In the genomic region with DNA sequence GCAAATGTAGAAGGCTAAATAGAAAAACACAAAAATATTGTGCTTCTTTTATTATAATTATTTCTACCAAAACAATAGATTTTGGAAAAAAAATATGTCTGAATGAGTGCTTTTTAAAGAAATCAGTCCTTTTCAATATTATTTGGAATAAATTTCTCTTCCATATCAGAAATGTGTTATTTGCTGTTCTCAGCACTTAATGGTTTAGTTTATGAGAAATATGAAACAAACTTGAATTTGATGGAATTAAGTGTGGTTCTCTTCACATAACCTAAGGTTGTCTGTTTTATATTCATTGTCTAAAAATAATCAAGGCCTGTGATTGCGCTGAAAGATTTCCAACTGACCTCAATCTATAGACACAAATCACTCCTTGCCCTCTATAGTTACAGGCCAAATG, we compare ENCODE assay signal across 20 cellular contexts.
DNase-seq lines count a peak whose midpoint lies in the region; ATAC-seq, FAIRE-seq and TF ChIP-seq lines count a peak whose summit lies in the region.
"Had no signal": no experiment of that assay in that cellular context is flagged by ENCODE, and none has a peak within 500 bp of the region (broad histone marks: within the 10 kb centered on the region; RNA-seq: fewer than 3 reads in every experiment).

No MANE protein-coding gene starts in this region.

- peaks cover 13% of the 10 kb centered on the region for H3K9me3 Mint-ChIP-seq in osteocyte (ENCODE audit: unreplicated experiment)

- intact Hi-C loops in HepG2 (cut with micrococcal nuclease; ENCODE audit: unreplicated experiment): no loop called here
- intact Hi-C loops in right lobe of liver (cut with DNase I): no loop called here
- intact Hi-C loops in K562 (cut with micrococcal nuclease): no loop called here

- DNase-seq in HepG2 (ENCODE audit: low spot score) (no peak), right lobe of liver (no peak), K562 (ENCODE audit: extremely low read depth in 1 of 4, low spot score in 3 of 4) (no peak), osteocyte (ENCODE audit: extremely low spot score, unreplicated experiment) (no peak)
- DNase-seq: ACHN; BE2C; C1 segment of cervical spinal cord; CD4-positive, alpha-beta memory T cell; CD4-positive, CD25-positive, alpha-beta regulatory T cell; CD8-positive, alpha-beta memory T cell; COR-L47; DMS79 treated with DMSO at 0.1 percent for 48 hours; GF-D8 had no signal

- CTCF ChIA-PET in HepG2 (lab: Yijun Ruan, JAX; ENCODE audit: low intra/inter-chr PET ratio, low total read pairs): no interaction called here
- CTCF ChIA-PET in K562 (lab: Yijun Ruan, JAX; ENCODE audit: low intra/inter-chr PET ratio): no interaction called here

- H3K36me3 ChIP-seq in HepG2 (replicated peaks in 1 of 2; ENCODE audit: control insufficient read depth in 1 of 2, insufficient read depth in 2 of 2, low read length in 2 of 2): no peaks in the 10 kb centered on the region; a peak in 1 of 5 replicates
- no peaks in the 10 kb centered on the region for H3K36me3 ChIP-seq in right lobe of liver
- no peaks in the 10 kb centered on the region for H3K36me3 ChIP-seq in K562 (ENCODE audit: control insufficient read depth, insufficient read depth, low read length)
- H3K36me3 ChIP-seq: BE2C, BLaER1 had no signal

- no peaks in the 10 kb centered on the region for H3K36me3 Mint-ChIP-seq in osteocyte (ENCODE audit: unreplicated experiment)
- H3K36me3 Mint-ChIP-seq: CD14-positive monocyte; CD4-positive, alpha-beta memory T cell; CD4-positive, CD25-positive, alpha-beta regulatory T cell; CD8-positive, alpha-beta memory T cell had no signal

- no peak overlapping the region for H3K4me3 ChIP-seq in HepG2 (replicated peaks in 1 of 3; ENCODE audit: insufficient read depth in 1 of 3, low read depth in 2 of 3, low read length in 3 of 3)
- no peak overlapping the region for H3K4me3 ChIP-seq in right lobe of liver
- H3K4me3 ChIP-seq in K562: no peak overlapping the region
- H3K4me3 ChIP-seq: BLaER1 had no signal

- no peaks in the 10 kb centered on the region for H3K4me1 ChIP-seq in HepG2 (ENCODE audit: insufficient read depth, low read length)
- H3K4me1 ChIP-seq in right lobe of liver: no peaks in the 10 kb centered on the region
- H3K4me1 ChIP-seq in K562 (replicated peaks in 1 of 2; ENCODE audit: control insufficient read depth in 2 of 2, insufficient read depth in 2 of 2, low read length in 2 of 2): no peaks in the 10 kb centered on the region
- H3K4me1 ChIP-seq: BE2C, BLaER1 had no signal

- TF ChIP-seq POLR2A in HepG2 (IDR thresholded peaks at IDR 0.05; ENCODE audit: insufficient read depth in 1 of 2, low read depth in 2 of 2, low read length in 2 of 2) (no peak), right lobe of liver (IDR thresholded peaks at IDR 0.05) (no peak), K562 (conservative IDR thresholded peaks at IDR 0.05) (no peak)

- TF ChIP-seq CTCF in HepG2 (CRISPR knock-in tag; IDR thresholded peaks at IDR 0.05) (no peak), right lobe of liver (IDR thresholded peaks at IDR 0.05) (no peak), K562 (IDR thresholded peaks at IDR 0.05 in 2 of 3, conservative IDR thresholded peaks at IDR 0.05 in 1 of 3; ENCODE audit: insufficient read depth in 2 of 3, low read depth in 1 of 3, low read length in 3 of 3) (no peak), osteocyte (IDR thresholded peaks at IDR 0.05) (no peak)

- no peak for TF ChIP-seq EP300 in HepG2 (IDR thresholded peaks at IDR 0.05; ENCODE audit: low read depth in 2 of 2, low read length in 2 of 2)
- no peak for TF ChIP-seq EP300 in HepG2 (CRISPR knock-in tag; IDR thresholded peaks at IDR 0.05; ENCODE audit: borderline replicate concordance)
- no peak for TF ChIP-seq EP300 in K562 (IDR thresholded peaks at IDR 0.05; ENCODE audit: low read length)

- peaks cover 9% of the 10 kb centered on the region for H3K27me3 Mint-ChIP-seq in osteocyte (ENCODE audit: unreplicated experiment)

- H3K4me1 Mint-ChIP-seq in osteocyte (ENCODE audit: unreplicated experiment): no peaks in the 10 kb centered on the region
- H3K4me1 Mint-ChIP-seq: CD14-positive monocyte; CD4-positive, alpha-beta memory T cell; CD4-positive, CD25-positive, alpha-beta regulatory T cell; CD8-positive, alpha-beta memory T cell had no signal

- no peak overlapping the region for H2AFZ ChIP-seq in HepG2 (ENCODE audit: low read length)
- no peak overlapping the region for H2AFZ ChIP-seq in K562 (ENCODE audit: low read depth, low read length)

- H3K4me2 ChIP-seq in HepG2 (ENCODE audit: low read depth, low read length): no peak overlapping the region
- H3K4me2 ChIP-seq in K562 (ENCODE audit: insufficient read depth, low read length): no peak overlapping the region
- H3K4me2 ChIP-seq: BLaER1 had no signal

- H3K27ac ChIP-seq in HepG2 (ENCODE audit: extremely low read length, insufficient read depth, low read length) (no peak overlapping the region), right lobe of liver (no peak overlapping the region), K562 (ENCODE audit: extremely low read depth, low read depth, low read length) (no peak overlapping the region)
- H3K27ac ChIP-seq: 22Rv1, BLaER1 had no signal

- H4K20me1 ChIP-seq in HepG2 (ENCODE audit: insufficient read depth, low read length) (no peaks in the 10 kb centered on the region), K562 (replicated peaks; ENCODE audit: control insufficient read depth, insufficient read depth, low read length) (no peaks in the 10 kb centered on the region)
- H4K20me1 ChIP-seq: BLaER1 had no signal

- H3K79me2 ChIP-seq in HepG2 (ENCODE audit: insufficient read depth, low read length) (no peaks in the 10 kb centered on the region), K562 (ENCODE audit: control insufficient read depth, insufficient read depth, low read length) (no peaks in the 10 kb centered on the region)

- no peak overlapping the region for H3K4me3 Mint-ChIP-seq in osteocyte (ENCODE audit: unreplicated experiment)
- H3K4me3 Mint-ChIP-seq: CD14-positive monocyte; CD4-positive, alpha-beta memory T cell; CD8-positive, alpha-beta memory T cell had no signal

- 95% methylated on average over 1 of the region's 1 CpG for WGBS in HepG2 (ENCODE audit: low lambda C conversion rate)
- 100% methylated on average over 1 of the region's 1 CpG for WGBS in right lobe of liver (ENCODE audit: insufficient coverage, low coverage, low lambda C conversion rate, missing lambda C conversion rate)
- WGBS in K562 (ENCODE audit: insufficient coverage, low coverage, missing lambda C conversion rate): 0% methylated on average over 1 of the region's 1 CpG

- H3K9ac ChIP-seq in HepG2 (ENCODE audit: insufficient read depth, low read depth, low read length) (no peak overlapping the region), K562 (ENCODE audit: insufficient read depth in 1 of 2, low read depth in 2 of 2, low read length in 2 of 2) (no peak overlapping the region)
- H3K9ac ChIP-seq: BLaER1 had no signal

- ATAC-seq in HepG2 (no peak), right lobe of liver (no peak), K562 (no peak), HG03354 (IDR thresholded peaks at IDR 0.05; ENCODE audit: poor library complexity, severe bottlenecking, unreplicated experiment) (no peak)

- FAIRE-seq in HepG2 (lab: Jason Lieb, UNC) (no peak), K562 (lab: Jason Lieb, UNC) (no peak)
- FAIRE-seq: G401.6, GM12891, GM19239 had no signal

- H3K9me1 ChIP-seq in K562 (ENCODE audit: control insufficient read depth, insufficient read depth, low read length): no peaks in the 10 kb centered on the region

- H3K27ac Mint-ChIP-seq in osteocyte (ENCODE audit: unreplicated experiment): no peak overlapping the region
- H3K27ac Mint-ChIP-seq: CD14-positive monocyte; CD4-positive, alpha-beta memory T cell; CD4-positive, CD25-positive, alpha-beta regulatory T cell; CD8-positive, alpha-beta memory T cell had no signal

- H3K9me3 ChIP-seq in HepG2 (ENCODE audit: low read length): no peaks in the 10 kb centered on the region
- peaks cover 0 to 4% (median 0%) of the 10 kb centered on the region in 4 donors for H3K9me3 ChIP-seq in right lobe of liver
- no peaks in the 10 kb centered on the region for H3K9me3 ChIP-seq in K562 (replicated peaks; ENCODE audit: control insufficient read depth, insufficient read depth, low read depth, low read length)
- H3K9me3 ChIP-seq: BE2C had no signal

- H3K27me3 ChIP-seq in HepG2 (ENCODE audit: control insufficient read depth in 1 of 2, insufficient read depth in 2 of 2, low read length in 2 of 2) (no peaks in the 10 kb centered on the region), right lobe of liver (no peaks in the 10 kb centered on the region), K562 (ENCODE audit: control insufficient read depth in 2 of 2, insufficient read depth in 2 of 2, low read length in 2 of 2) (no peaks in the 10 kb centered on the region)
- H3K27me3 ChIP-seq: BLaER1 had no signal

- in situ Hi-C loops in HepG2 (cut with HindIII; ENCODE audit: extremely low pct_ligation_motif_present, low pct_unique_long_range_greater_than_20kb) (no loop called here), K562 (cut with MboI) (no loop called here)

- no TSS peak for BruUV-seq in HepG2 (replicated peaks; lab: Mats Ljungman, UMichigan)
- no TSS peak for BruUV-seq in K562 (replicated peaks; lab: Mats Ljungman, UMichigan)

- TF ChIP-seq RAD21 in HepG2 (CRISPR knock-in tag; IDR thresholded peaks at IDR 0.05): no peak
- no peak for TF ChIP-seq RAD21 in K562 (CRISPR knock-in tag; conservative IDR thresholded peaks at IDR 0.05 in 1 of 2, IDR thresholded peaks at IDR 0.05 in 1 of 2)

- POLR2A ChIA-PET in HepG2 (lab: Yijun Ruan, JAX) (no interaction called here), K562 (lab: Yijun Ruan, JAX) (interaction anchor here (0.6 kb wide), 2 partner anchors 47 to 520 kb away, joined by 3 to 4 read pairs; no protein-coding TSS in a partner anchor)

TF ChIP-seq in HepG2, 621 proteins besides CTCF, POLR2A, EP300 and RAD21 (continues in another document):
- peak; percentile 59 to 76 for TF ChIP-seq MAFK (conservative IDR thresholded peaks at IDR 0.05 in 1 of 2, IDR thresholded peaks at IDR 0.05 in 1 of 2; ENCODE audit: low read length in 2 of 2)
- TF ChIP-seq, protein P1, sequence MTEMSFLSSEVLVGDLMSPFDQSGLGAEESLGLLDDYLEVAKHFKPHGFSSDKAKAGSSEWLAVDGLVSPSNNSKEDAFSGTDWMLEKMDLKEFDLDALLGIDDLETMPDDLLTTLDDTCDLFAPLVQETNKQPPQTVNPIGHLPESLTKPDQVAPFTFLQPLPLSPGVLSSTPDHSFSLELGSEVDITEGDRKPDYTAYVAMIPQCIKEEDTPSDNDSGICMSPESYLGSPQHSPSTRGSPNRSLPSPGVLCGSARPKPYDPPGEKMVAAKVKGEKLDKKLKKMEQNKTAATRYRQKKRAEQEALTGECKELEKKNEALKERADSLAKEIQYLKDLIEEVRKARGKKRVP (CRISPR knock-in tag; IDR thresholded peaks at IDR 0.05): no peak

TF ChIP-seq in K562, 482 proteins besides CTCF, POLR2A, EP300 and RAD21 (continues in another document):
- TF ChIP-seq NBN (IDR thresholded peaks at IDR 0.05; ENCODE audit: low read depth) (no peak), ZNF316 (IDR thresholded peaks at IDR 0.05) (peak; percentile 39; the same call in 1 of the 2 replicates), RBM34 (IDR thresholded peaks at IDR 0.05; ENCODE audit: borderline replicate concordance, insufficient read depth, low read length) (no peak), U2AF2 (optimal IDR thresholded peaks at IDR 0.05; ENCODE audit: low read depth, low read length) (no peak), XRCC4 (IDR thresholded peaks at IDR 0.05; ENCODE audit: extremely low read depth, insufficient read depth, insufficient read length) (no peak), MAFF (IDR thresholded peaks at IDR 0.05; ENCODE audit: low read length) (no peak)
